In genomic region chr10:69749180-69750010, GRCh38 we compare ENCODE assay signal across 24 cellular contexts. TPM values are rescaled to one million over a fixed set of nuclear protein-coding genes. Genes with fewer than 3 reads are reported as not detected.
A peak's percentile ranks its signal among the peaks of the same experiment; 100 is the strongest.
DNase-seq lines count a peak whose midpoint lies in the region; ATAC-seq and TF ChIP-seq lines count a peak whose summit lies in the region.
"Had no signal": no experiment of that assay in that cellular context is flagged by ENCODE, and none has a peak within 500 bp of the region (broad histone marks: within the 10 kb centered on the region; RNA-seq: fewer than 3 reads in every experiment).

No MANE protein-coding gene starts in this region.

- no peak overlapping the region for H3K4me3 Mint-ChIP-seq in chondrocyte (ENCODE audit: unreplicated experiment)
- H3K4me3 Mint-ChIP-seq in nephron: peak overlapping the region in 2 of 3 experiments; percentile 13 to 28
- H3K4me3 Mint-ChIP-seq in progenitor cell of endocrine pancreas (ENCODE audit: low read depth): no peak overlapping the region
- H3K4me3 Mint-ChIP-seq: activated CD4-positive, alpha-beta T cell treated with anti-CD3 and anti-CD28 coated beads for 36 hours; activated T-cell treated with anti-CD3 and anti-CD28 coated beads, Interleukin-2, amount 50 U/mL, for 24 hours; CD4-positive, alpha-beta memory T cell; neural crest cell; stimulated activated naive CD8-positive, alpha-beta T cell treated with anti-CD3 and anti-CD28 coated beads, Interleukin-15, Interleukin-2, amounts not matched to agents 100 ng/mL and 50 ng/mL, for 24 hours; T-helper 17 cell had no signal

- H3K4me1 Mint-ChIP-seq in chondrocyte (ENCODE audit: low read depth): peaks cover 28% of the 10 kb centered on the region
- peaks cover 66% of the 10 kb centered on the region for H3K4me1 Mint-ChIP-seq in nephron
- H3K4me1 Mint-ChIP-seq in progenitor cell of endocrine pancreas (ENCODE audit: low read depth): no peaks in the 10 kb centered on the region

- CTCF ChIA-PET in GM10248 (lab: Yijun Ruan, JAX): interaction anchor here (1.2 kb wide), 1 partner anchor 11 kb away, joined by 3 read pairs; no protein-coding TSS in a partner anchor

- H3K36me3 Mint-ChIP-seq in chondrocyte (ENCODE audit: low read depth): no peaks in the 10 kb centered on the region
- no peaks in the 10 kb centered on the region for H3K36me3 Mint-ChIP-seq in nephron (ENCODE audit: low read depth)
- no peaks in the 10 kb centered on the region for H3K36me3 Mint-ChIP-seq in progenitor cell of endocrine pancreas (ENCODE audit: insufficient read depth)
- H3K36me3 Mint-ChIP-seq: CD4-positive, alpha-beta memory T cell had no signal

- ATAC-seq in HG02571 (IDR thresholded peaks at IDR 0.05; ENCODE audit: unreplicated experiment) (no peak), left ventricle myocardium superior (no peak)
- ATAC-seq: activated CD4-positive, alpha-beta T cell treated with anti-CD3 and anti-CD28 coated beads for 36 hours; heart right ventricle; sciatic nerve; T-helper 17 cell had no signal

- TF ChIP-seq CTCF in chondrocyte (IDR thresholded peaks at IDR 0.05) (no peak), nephron (IDR thresholded peaks at IDR 0.05; ENCODE audit: unreplicated experiment in 3 of 3) (no peak), GM10248 (IDR thresholded peaks at IDR 0.05; ENCODE audit: control extremely low read depth, extremely low read depth, low read depth, missing control alignments) (no peak), progenitor cell of endocrine pancreas (IDR thresholded peaks at IDR 0.05; ENCODE audit: unreplicated experiment) (no peak)

- H3K27me3 Mint-ChIP-seq in chondrocyte (ENCODE audit: low read depth) (no peaks in the 10 kb centered on the region), nephron (ENCODE audit: low read depth) (peaks cover 10% of the 10 kb centered on the region), progenitor cell of endocrine pancreas (peaks cover 58% of the 10 kb centered on the region)

- DNase-seq in AG20443 (ENCODE audit: low spot score) (peak; percentile 67), M059J (ENCODE audit: low read depth) (peak; percentile 45), chondrocyte (ENCODE audit: low spot score) (peak; percentile 81), GM10248 (ENCODE audit: extremely low spot score) (no peak), left ventricle myocardium superior (no peak), progenitor cell of endocrine pancreas (ENCODE audit: low spot score, unreplicated experiment) (no peak)
- DNase-seq: activated CD4-positive, alpha-beta T cell treated with anti-CD3 and anti-CD28 coated beads for 36 hours; activated CD8-positive, alpha-beta memory T cell treated with anti-CD3 and anti-CD28 coated beads for 24 hours; activated T-cell treated with anti-CD3 and anti-CD28 coated beads, Interleukin-2, amount 50 U/mL, for 24 hours; CD4-positive, alpha-beta memory T cell; DMS 273 treated with DMSO at 0.1 percent for 48 hours; GDM1; heart right ventricle; midbrain; NCI-H1694 treated with DMSO at 0.1 percent for 48 hours; NCI-H526 treated with DMSO at 0.1 percent for 48 hours; posterior cingulate gyrus; T-helper 17 cell; tibial artery had no signal

- intact Hi-C loops in left ventricle myocardium superior (cut with micrococcal nuclease): no loop called here

- POLR2A ChIA-PET in GM10248 (lab: Yijun Ruan, JAX): no interaction called here

- no peaks in the 10 kb centered on the region for H3K9me3 Mint-ChIP-seq in chondrocyte (ENCODE audit: low read depth)
- H3K9me3 Mint-ChIP-seq in nephron: no peaks in the 10 kb centered on the region
- H3K9me3 Mint-ChIP-seq in progenitor cell of endocrine pancreas (ENCODE audit: low read depth): no peaks in the 10 kb centered on the region
- H3K9me3 Mint-ChIP-seq: activated T-cell treated with anti-CD3 and anti-CD28 coated beads, Interleukin-2, amount 50 U/mL, for 24 hours; neural crest cell; stimulated activated naive CD8-positive, alpha-beta T cell treated with anti-CD3 and anti-CD28 coated beads, Interleukin-15, Interleukin-2, amounts not matched to agents 100 ng/mL and 50 ng/mL, for 24 hours had no signal

- no peak overlapping the region for H3K27ac Mint-ChIP-seq in chondrocyte (ENCODE audit: unreplicated experiment)
- H3K27ac Mint-ChIP-seq in nephron: peak overlapping the region; percentile 70 to 97 (median 89)
- H3K27ac Mint-ChIP-seq in progenitor cell of endocrine pancreas: no peak overlapping the region
- H3K27ac Mint-ChIP-seq: activated CD4-positive, alpha-beta T cell treated with anti-CD3 and anti-CD28 coated beads for 36 hours; activated T-cell treated with anti-CD3 and anti-CD28 coated beads, Interleukin-2, amount 50 U/mL, for 24 hours; CD4-positive, alpha-beta memory T cell; stimulated activated naive CD8-positive, alpha-beta T cell treated with anti-CD3 and anti-CD28 coated beads, Interleukin-15, Interleukin-2, amounts not matched to agents 100 ng/mL and 50 ng/mL, for 24 hours; T-helper 17 cell had no signal

RNA-seq across cellular contexts. Expression of gene COL13A1, which starts 52.3 kb away (rescaled TPM):
- 5.7 and 15.6 TPM in 2 replicates for total RNA-seq in M059J (2014; rRNA removed; shearing (Covaris generic))
- total RNA-seq in chondrocyte (25.6 to 52.1 TPM (median 27.5 TPM) in 3 replicates), left ventricle myocardium superior (1.0 TPM), progenitor cell of endocrine pancreas (0.43 and 0.47 TPM in 2 replicates)
- total RNA-seq: activated CD4-positive, alpha-beta T cell treated with anti-CD3 and anti-CD28 coated beads for 36 hours; CD4-positive, alpha-beta memory T cell; T-helper 17 cell had no signal

Comparison
In these comparisons a context has a peak if more than half of its experiments do, and no peak if none do; other contexts are left out.
1. DNase-seq: peak in AG20443 (single experiment), M059J (single experiment) and chondrocyte (single experiment); none in GM10248 (single experiment), left ventricle myocardium superior (single experiment) and progenitor cell of endocrine pancreas (single experiment).
2. H3K27ac Mint-ChIP-seq: peak in nephron (3 of 3); none in chondrocyte (single experiment) and progenitor cell of endocrine pancreas (single experiment).
3. H3K4me3 Mint-ChIP-seq: peak in nephron (2 of 3); none in chondrocyte (single experiment) and progenitor cell of endocrine pancreas (single experiment).